ENCODE assay signal across 11 cellular contexts in the genomic region with DNA sequence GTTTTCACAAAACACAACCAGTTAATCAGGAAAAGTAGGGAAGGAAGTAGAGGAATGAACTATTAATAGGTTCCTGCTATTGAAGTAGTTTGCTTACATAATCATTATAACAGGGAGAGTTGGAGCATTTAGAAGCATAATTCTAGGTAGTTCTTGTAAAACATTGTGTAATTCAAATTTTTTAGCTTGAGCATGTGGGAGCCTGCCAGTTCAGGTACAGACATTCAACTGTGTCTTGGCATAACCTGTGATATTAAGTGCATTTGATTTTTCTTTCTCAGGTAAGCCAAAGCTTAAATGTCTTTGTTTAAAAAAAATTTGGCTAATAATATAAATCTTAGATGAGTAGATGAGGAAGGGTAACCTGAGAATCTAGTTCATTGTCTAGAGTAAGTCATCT. TPM values are rescaled to one million over a fixed set of nuclear protein-coding genes. Genes with fewer than 3 reads are reported as not detected.
DNase-seq lines count a peak whose midpoint lies in the region; ATAC-seq and TF ChIP-seq lines count a peak whose summit lies in the region.
"Had no signal": no experiment of that assay in that cellular context is flagged by ENCODE, and none has a peak within 500 bp of the region (broad histone marks: within the 10 kb centered on the region; RNA-seq: fewer than 3 reads in every experiment).

No MANE protein-coding gene starts in this region.

- no peak overlapping the region for H3K27ac ChIP-seq in CD4-positive, alpha-beta T cell (ENCODE audit: low read depth, low read length)
- H3K27ac ChIP-seq in HEK293 (ENCODE audit: extremely low read depth, low read depth, low read length) (no peak overlapping the region), Peyer's patch (no peak overlapping the region)
- no peak overlapping the region for H3K27ac ChIP-seq in naive thymus-derived CD4-positive, alpha-beta T cell (ENCODE audit: low read depth, low read length)

- intact Hi-C loops in CD4-positive, alpha-beta T cell (cut with DNase I, micrococcal nuclease) = no loop called here
- intact Hi-C loops in naive thymus-derived CD4-positive, alpha-beta T cell (cut with micrococcal nuclease) = no loop called here

- ATAC-seq in CD4-positive, alpha-beta T cell (ENCODE audit: poor library complexity) = no peak
- no peak for ATAC-seq in activated naive CD8-positive, alpha-beta T cell treated with anti-CD3 and anti-CD28 coated beads, Interleukin-2, amount 10 ng/mL, durations not matched to agents 7 days and 5 days (ENCODE audit: low read depth)
- ATAC-seq in naive thymus-derived CD4-positive, alpha-beta T cell = no peak
- ATAC-seq in GM18502 (IDR thresholded peaks at IDR 0.05; ENCODE audit: poor library complexity, unreplicated experiment) = no peak

- CTCF ChIA-PET in CD4-positive, alpha-beta T cell (lab: Charles Lee) = no interaction called here
- CTCF ChIA-PET in HEK293 (lab: Yijun Ruan, JAX) = interaction anchor here (0.6 kb wide), 1 partner anchor 458 kb away, joined by 5 read pairs; no protein-coding TSS in a partner anchor
- CTCF ChIA-PET in naive thymus-derived CD4-positive, alpha-beta T cell (lab: Charles Lee) = no interaction called here

- peaks cover 76% of the 10 kb centered on the region for H3K4me1 Mint-ChIP-seq in CD4-positive, alpha-beta T cell (ENCODE audit: low read depth)
- H3K4me1 Mint-ChIP-seq in activated naive CD8-positive, alpha-beta T cell treated with anti-CD3 and anti-CD28 coated beads, Interleukin-2, amount 10 ng/mL, durations not matched to agents 7 days and 5 days = peaks cover 43% of the 10 kb centered on the region
- peaks cover 42 to 79% (median 65%) of the 10 kb centered on the region in 7 donors for H3K4me1 Mint-ChIP-seq in naive thymus-derived CD4-positive, alpha-beta T cell

- DNase-seq in CD4-positive, alpha-beta T cell = no peak
- no peak for DNase-seq in activated naive CD8-positive, alpha-beta T cell treated with anti-CD3 and anti-CD28 coated beads, Interleukin-2, amount 10 ng/mL, durations not matched to agents 7 days and 5 days
- DNase-seq in naive thymus-derived CD4-positive, alpha-beta T cell = no peak
- no peak for DNase-seq in stimulated activated CD4-positive, alpha-beta T cell treated with anti-CD3 and anti-CD28 coated beads, Interleukin-12 subunit alpha, Interleukin-12 subunit beta, amount 100 ng/mL, for 4 hours
- no peak for DNase-seq in Peyer's patch
- no peak for DNase-seq in KG1 (lab: John Stamatoyannopoulos, UW)
- DNase-seq: NCI-H1092 treated with DMSO at 0.1 percent for 48 hours, NCI-H510A, SHP77 had no signal

- H3K4me3 Mint-ChIP-seq in CD4-positive, alpha-beta T cell = peak overlapping the region; percentile 98
- peak overlapping the region; percentile 96 for H3K4me3 Mint-ChIP-seq in activated naive CD8-positive, alpha-beta T cell treated with anti-CD3 and anti-CD28 coated beads, Interleukin-2, amount 10 ng/mL, durations not matched to agents 7 days and 5 days
- peak overlapping the region in 9 of 10 donors; percentile 7 to 100 (median 63) for H3K4me3 Mint-ChIP-seq in naive thymus-derived CD4-positive, alpha-beta T cell

- H3K27me3 ChIP-seq in CD4-positive, alpha-beta T cell (ENCODE audit: control insufficient read depth, insufficient read depth, low read length) = no peaks in the 10 kb centered on the region
- no peaks in the 10 kb centered on the region for H3K27me3 ChIP-seq in naive thymus-derived CD4-positive, alpha-beta T cell (ENCODE audit: control insufficient read depth in 2 of 2, insufficient read depth in 2 of 2, low read length in 2 of 2)
- no peaks in the 10 kb centered on the region for H3K27me3 ChIP-seq in Peyer's patch

- TF ChIP-seq POLR2A in Peyer's patch (IDR thresholded peaks at IDR 0.05) = no peak

- peak overlapping the region; percentile 52 for H3K27ac Mint-ChIP-seq in CD4-positive, alpha-beta T cell
- H3K27ac Mint-ChIP-seq in activated naive CD8-positive, alpha-beta T cell treated with anti-CD3 and anti-CD28 coated beads, Interleukin-2, amount 10 ng/mL, durations not matched to agents 7 days and 5 days = peak overlapping the region; percentile 63
- H3K27ac Mint-ChIP-seq in naive thymus-derived CD4-positive, alpha-beta T cell = peak overlapping the region in 7 of 9 donors; percentile 30 to 95 (median 60)

- H3K4me3 ChIP-seq in HEK293 (ENCODE audit: low read depth, low read length) = no peak overlapping the region
- H3K4me3 ChIP-seq in naive thymus-derived CD4-positive, alpha-beta T cell (ENCODE audit: low read length) = no peak overlapping the region
- no peak overlapping the region for H3K4me3 ChIP-seq in Peyer's patch

- no peak for TF ChIP-seq CTCF in CD4-positive, alpha-beta T cell (IDR thresholded peaks at IDR 0.05)
- no peak for TF ChIP-seq CTCF in HEK293 (tag by site-specific recombination; IDR thresholded peaks at IDR 0.05)
- no peak for TF ChIP-seq CTCF in Peyer's patch (IDR thresholded peaks at IDR 0.05)

- H3K4me1 ChIP-seq in HEK293 (ENCODE audit: control insufficient read depth, insufficient read depth, low read length) = no peaks in the 10 kb centered on the region; the same call in 1 of the 2 replicates
- H3K4me1 ChIP-seq in naive thymus-derived CD4-positive, alpha-beta T cell (ENCODE audit: control insufficient read depth in 2 of 2, insufficient read depth in 2 of 2, low read length in 2 of 2) = peaks cover 41 to 44% of the 10 kb centered on the region in 2 donors
- peaks cover 0 to 54% (median 15%) of the 10 kb centered on the region in 4 donors for H3K4me1 ChIP-seq in Peyer's patch

- H3K27me3 Mint-ChIP-seq in CD4-positive, alpha-beta T cell = no peaks in the 10 kb centered on the region
- no peaks in the 10 kb centered on the region for H3K27me3 Mint-ChIP-seq in activated naive CD8-positive, alpha-beta T cell treated with anti-CD3 and anti-CD28 coated beads, Interleukin-2, amount 10 ng/mL, durations not matched to agents 7 days and 5 days
- H3K27me3 Mint-ChIP-seq in naive thymus-derived CD4-positive, alpha-beta T cell = no peaks in the 10 kb centered on the region

- H3K9me3 ChIP-seq in CD4-positive, alpha-beta T cell (ENCODE audit: control insufficient read depth, low read length) = no peaks in the 10 kb centered on the region
- H3K9me3 ChIP-seq in HEK293 (ENCODE audit: control insufficient read depth, insufficient read depth, low read depth, low read length) (no peaks in the 10 kb centered on the region), Peyer's patch (no peaks in the 10 kb centered on the region)
- H3K9me3 ChIP-seq in naive thymus-derived CD4-positive, alpha-beta T cell (ENCODE audit: control insufficient read depth in 2 of 3, low read length in 3 of 3) = no peaks in the 10 kb centered on the region

- peaks cover 77% of the 10 kb centered on the region for H3K36me3 Mint-ChIP-seq in CD4-positive, alpha-beta T cell (ENCODE audit: low read depth)
- peaks cover 38% of the 10 kb centered on the region for H3K36me3 Mint-ChIP-seq in activated naive CD8-positive, alpha-beta T cell treated with anti-CD3 and anti-CD28 coated beads, Interleukin-2, amount 10 ng/mL, durations not matched to agents 7 days and 5 days
- H3K36me3 Mint-ChIP-seq in naive thymus-derived CD4-positive, alpha-beta T cell = peaks cover 18 to 42% (median 29%) of the 10 kb centered on the region in 5 donors

- POLR2A ChIA-PET in CD4-positive, alpha-beta T cell (lab: Charles Lee) = interaction anchor here (0.6 to 1.6 kb wide), 2 partner anchors 97 to 369 kb away, joined by 3 to 6 read pairs; a partner anchor contains a TSS
- POLR2A ChIA-PET in HEK293 (lab: Yijun Ruan, JAX) = interaction anchor here (0.6 kb wide), 1 partner anchor 233 kb away, joined by 3 read pairs; no protein-coding TSS in a partner anchor
- POLR2A ChIA-PET in activated naive CD8-positive, alpha-beta T cell treated with anti-CD3 and anti-CD28 coated beads, Interleukin-2, amount 10 ng/mL, durations not matched to agents 7 days and 5 days (lab: Charles Lee) = interaction anchor here (1.4 kb wide), 1 partner anchor 20 kb away, joined by 3 read pairs; no protein-coding TSS in a partner anchor
- POLR2A ChIA-PET in naive thymus-derived CD4-positive, alpha-beta T cell (lab: Charles Lee) = interaction anchor here (0.8 kb wide), 1 partner anchor 69 kb away, joined by 4 read pairs; no protein-coding TSS in a partner anchor

- H3K36me3 ChIP-seq in HEK293 (ENCODE audit: control insufficient read depth in 2 of 2, insufficient read depth in 1 of 2, low read length in 2 of 2) = peaks cover 56 to 73% of the 10 kb centered on the region in 2 experiments
- H3K36me3 ChIP-seq in naive thymus-derived CD4-positive, alpha-beta T cell (ENCODE audit: control insufficient read depth in 2 of 3, insufficient read depth in 3 of 3, low read length in 3 of 3) = peaks cover 35 to 70% (median 37%) of the 10 kb centered on the region in 3 experiments
- peaks cover 0 to 67% (median 2%) of the 10 kb centered on the region in 3 donors for H3K36me3 ChIP-seq in Peyer's patch

- H3K9me3 Mint-ChIP-seq in CD4-positive, alpha-beta T cell = no peaks in the 10 kb centered on the region
- H3K9me3 Mint-ChIP-seq in activated naive CD8-positive, alpha-beta T cell treated with anti-CD3 and anti-CD28 coated beads, Interleukin-2, amount 10 ng/mL, durations not matched to agents 7 days and 5 days = no peaks in the 10 kb centered on the region
- H3K9me3 Mint-ChIP-seq in naive thymus-derived CD4-positive, alpha-beta T cell = no peaks in the 10 kb centered on the region

TF ChIP-seq in HEK293, 187 proteins besides CTCF, POLR2A, EP300 and RAD21:
- TF ChIP-seq ZNF266 (tag by site-specific recombination; IDR thresholded peaks at IDR 0.05; ENCODE audit: low read depth) (no peak), PRDM1 (tag by site-specific recombination; IDR thresholded peaks at IDR 0.05) (0 out of 2 replicates have a peak, but pooled peaks have one; percentile 9), ZNF426 (tag by site-specific recombination; IDR thresholded peaks at IDR 0.05) (no peak), ZEB2 (tag by site-specific recombination; IDR thresholded peaks at IDR 0.05) (no peak)
- TF ChIP-seq, protein P1, sequence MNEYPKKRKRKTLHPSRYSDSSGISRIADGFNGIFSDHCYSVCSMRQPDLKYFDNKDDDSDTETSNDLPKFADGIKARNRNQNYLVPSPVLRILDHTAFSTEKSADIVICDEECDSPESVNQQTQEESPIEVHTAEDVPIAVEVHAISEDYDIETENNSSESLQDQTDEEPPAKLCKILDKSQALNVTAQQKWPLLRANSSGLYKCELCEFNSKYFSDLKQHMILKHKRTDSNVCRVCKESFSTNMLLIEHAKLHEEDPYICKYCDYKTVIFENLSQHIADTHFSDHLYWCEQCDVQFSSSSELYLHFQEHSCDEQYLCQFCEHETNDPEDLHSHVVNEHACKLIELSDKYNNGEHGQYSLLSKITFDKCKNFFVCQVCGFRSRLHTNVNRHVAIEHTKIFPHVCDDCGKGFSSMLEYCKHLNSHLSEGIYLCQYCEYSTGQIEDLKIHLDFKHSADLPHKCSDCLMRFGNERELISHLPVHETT (tag by site-specific recombination; IDR thresholded peaks at IDR 0.05) = no peak

RNA-seq across cellular contexts. Expression of a gene that starts 3.4 kb away (rescaled TPM):
- 100 to 1,000 TPM in 1 of 2 experiments, 10 to 100 TPM in 1; 85.0 to 100 TPM for total RNA-seq in CD4-positive, alpha-beta T cell
- 10 to 100 TPM; 62.5 to 70.2 TPM for total RNA-seq in activated naive CD8-positive, alpha-beta T cell treated with anti-CD3 and anti-CD28 coated beads, Interleukin-2, amount 10 ng/mL, durations not matched to agents 7 days and 5 days
- total RNA-seq in naive thymus-derived CD4-positive, alpha-beta T cell = 10 to 100 TPM; 64.5 to 72.0 (median 71.5) TPM
- 100 to 1,000 TPM; 113 to 139 TPM for polyA plus RNA-seq in naive thymus-derived CD4-positive, alpha-beta T cell
- total RNA-seq in Peyer's patch = 10 to 100 TPM; 36.3 to 54.1 (median 46.6) TPM
